In genomic region chr3:108125151-108125540, GRCh38 we compare ENCODE assay signal across 13 cellular contexts. TPM values are rescaled to one million over a fixed set of nuclear protein-coding genes. Genes with fewer than 3 reads are reported as not detected.
DNase-seq lines count a peak whose midpoint lies in the region; ATAC-seq and TF ChIP-seq lines count a peak whose summit lies in the region.
"Had no signal": no experiment of that assay in that cellular context is flagged by ENCODE, and none has a peak within 500 bp of the region (broad histone marks: within the 10 kb centered on the region; RNA-seq: fewer than 3 reads in every experiment).

No MANE protein-coding gene starts in this region.

- H3K4me1 ChIP-seq in CD4-positive, CD25-positive, alpha-beta regulatory T cell (ENCODE audit: control insufficient read depth, insufficient read depth, low read length, poor library complexity, severe bottlenecking) = peaks cover 63% of the 10 kb centered on the region
- peaks cover 12% of the 10 kb centered on the region for H3K4me1 ChIP-seq in lower lobe of right lung
- H3K4me1 ChIP-seq: parathyroid adenoma had no signal

- peaks cover 1 to 9% (median 3%) of the 10 kb centered on the region in 7 donors for H3K9me3 Mint-ChIP-seq in CD4-positive, CD25-positive, alpha-beta regulatory T cell
- H3K9me3 Mint-ChIP-seq in T-cell = peaks cover 0 to 7% (median 0%) of the 10 kb centered on the region in 3 donors

- in situ Hi-C loops in ACHN (cut with HindIII; ENCODE audit: low pct_ligation_motif_present, low pct_unique_long_range_greater_than_20kb, low sequenced_read_pairs) = no loop called here

- TF ChIP-seq CTCF in lower lobe of right lung (IDR thresholded peaks at IDR 0.05) (no peak), GM10266 (IDR thresholded peaks at IDR 0.05; ENCODE audit: control insufficient read depth, insufficient read depth, low read depth, missing control alignments) (no peak)

- H3K4me3 ChIP-seq in CD4-positive, CD25-positive, alpha-beta regulatory T cell (ENCODE audit: low read depth, low read length) = peak overlapping the region; percentile 82
- H3K4me3 ChIP-seq in lower lobe of right lung = no peak overlapping the region

- peak overlapping the region; percentile 97 to 100 (median 98) for H3K27ac Mint-ChIP-seq in CD4-positive, CD25-positive, alpha-beta regulatory T cell
- peak overlapping the region; percentile 95 to 97 for H3K27ac Mint-ChIP-seq in T-cell

- H3K27me3 Mint-ChIP-seq in CD4-positive, CD25-positive, alpha-beta regulatory T cell = no peaks in the 10 kb centered on the region
- H3K27me3 Mint-ChIP-seq in T-cell = no peaks in the 10 kb centered on the region

- POLR2A ChIA-PET in T-cell (lab: Charles Lee) = interaction anchor here in 1 of 2 donors (1.0 to 2.7 kb wide), 4 partner anchors 9 to 98 kb away, joined by 4 to 22 read pairs (median 6); partner anchors contain the start of gene IFT57

- H3K27ac ChIP-seq in CD4-positive, CD25-positive, alpha-beta regulatory T cell (ENCODE audit: insufficient read depth, low read length, poor library complexity, severe bottlenecking) = peak overlapping the region; percentile 94
- peak overlapping the region; percentile 75 for H3K27ac ChIP-seq in lower lobe of right lung
- H3K27ac ChIP-seq: parathyroid adenoma had no signal

- peaks cover 15% of the 10 kb centered on the region for H3K36me3 Mint-ChIP-seq in CD4-positive, CD25-positive, alpha-beta regulatory T cell
- peaks cover 14% of the 10 kb centered on the region for H3K36me3 Mint-ChIP-seq in T-cell

- intact Hi-C loops in lower lobe of right lung (cut with DNase I) = no loop called here

- peak overlapping the region; percentile 86 to 93 (median 89) for H3K4me3 Mint-ChIP-seq in CD4-positive, CD25-positive, alpha-beta regulatory T cell
- H3K4me3 Mint-ChIP-seq in T-cell = peak overlapping the region; percentile 79 to 82 (median 81)

- no peaks in the 10 kb centered on the region for H3K27me3 ChIP-seq in CD4-positive, CD25-positive, alpha-beta regulatory T cell (ENCODE audit: control insufficient read depth, insufficient read depth, low read length)
- no peaks in the 10 kb centered on the region for H3K27me3 ChIP-seq in lower lobe of right lung (ENCODE audit: low read depth)
- H3K27me3 ChIP-seq: left lung had no signal

- DNase-seq in CD4-positive, CD25-positive, alpha-beta regulatory T cell = no peak
- DNase-seq in T-cell (no peak), lower lobe of right lung (no peak), ACHN (no peak), GM10266 (ENCODE audit: extremely low spot score) (no peak)
- no peak for DNase-seq in central memory CD4-positive, alpha-beta T cell
- DNase-seq: left lung, NCI-H446 treated with DMSO at 0.1 percent for 48 hours, Right ventricle myocardium superior had no signal

- CTCF ChIA-PET in T-cell (lab: Charles Lee) = interaction anchor here (0.5 to 1.4 kb wide), 7 partner anchors 29 to 353 kb away, joined by 3 to 6 read pairs (median 3); no protein-coding TSS in a partner anchor

- no peaks in the 10 kb centered on the region for H3K36me3 ChIP-seq in CD4-positive, CD25-positive, alpha-beta regulatory T cell (ENCODE audit: control insufficient read depth, insufficient read depth, low read length)
- H3K36me3 ChIP-seq in lower lobe of right lung = no peaks in the 10 kb centered on the region
- H3K36me3 ChIP-seq: left lung had no signal

- peaks cover 24 to 79% (median 67%) of the 10 kb centered on the region in 4 donors for H3K4me1 Mint-ChIP-seq in CD4-positive, CD25-positive, alpha-beta regulatory T cell
- H3K4me1 Mint-ChIP-seq in T-cell = peaks cover 69 to 78% (median 71%) of the 10 kb centered on the region in 3 donors

- ATAC-seq in CD4-positive, CD25-positive, alpha-beta regulatory T cell (ENCODE audit: low read depth in 2 of 2) = peak; percentile 9 to 12
- ATAC-seq in GM19324 (IDR thresholded peaks at IDR 0.05; ENCODE audit: low FRiP score, unreplicated experiment) (peak; percentile 0), T-cell (replicated peaks in 1 of 4) (peak; percentile 3 to 46 (median 4)), lower lobe of right lung (no peak), HG03565 (IDR thresholded peaks at IDR 0.05; ENCODE audit: unreplicated experiment) (no peak)
- ATAC-seq: HCT116 had no signal

- H3K9me3 ChIP-seq in CD4-positive, CD25-positive, alpha-beta regulatory T cell (ENCODE audit: control insufficient read depth in 2 of 2, low read length in 2 of 2) = no peaks in the 10 kb centered on the region
- H3K9me3 ChIP-seq in lower lobe of right lung = no peaks in the 10 kb centered on the region
- H3K9me3 ChIP-seq: left lung had no signal

RNA-seq across cellular contexts. Expression of gene CD47, which starts 34.3 kb away (rescaled TPM):
- total RNA-seq in CD4-positive, CD25-positive, alpha-beta regulatory T cell = 209 TPM
- polyA plus RNA-seq in CD4-positive, CD25-positive, alpha-beta regulatory T cell = 100 to 1,000 TPM; 327 to 424 (median 362) TPM
- 100 to 1,000 TPM; 154 to 186 (median 161) TPM for total RNA-seq in T-cell
- 222 TPM for total RNA-seq in lower lobe of right lung

Comparison
In these comparisons a context has a peak if more than half of its experiments do, and no peak if none do; other contexts are left out.
1. ATAC-seq: peak in CD4-positive, CD25-positive, alpha-beta regulatory T cell (2 of 2), GM19324 (single experiment) and T-cell (4 of 4); none in lower lobe of right lung (0 of 2) and HG03565 (single experiment).